11 cellular contexts compared by ENCODE assay signal in genomic region chr18:36635414-36636096, GRCh38.
DNase-seq lines count a peak whose midpoint lies in the region; ATAC-seq and TF ChIP-seq lines count a peak whose summit lies in the region.
"Had no signal": no experiment of that assay in that cellular context is flagged by ENCODE, and none has a peak within 500 bp of the region (broad histone marks: within the 10 kb centered on the region; RNA-seq: fewer than 3 reads in every experiment).

No MANE protein-coding gene starts in this region.

- peak; percentile 65 for DNase-seq in glomerular visceral epithelial cell (ENCODE audit: extremely low spot score)
- DNase-seq in NCI-H1417 treated with DMSO at 0.1 percent for 48 hours (lab: John Stamatoyannopoulos, UW): no peak
- DNase-seq in midbrain (lab: John Stamatoyannopoulos, UW): no peak
- DNase-seq in KG1 (lab: John Stamatoyannopoulos, UW): no peak
- DNase-seq: activated CD8-positive, alpha-beta memory T cell treated with anti-CD3 and anti-CD28 coated beads, Interleukin-2, amount 50 U/mL, for 48 hours; NCI-H510A treated with DMSO at 0.1 percent for 48 hours; SHP77 treated with DMSO at 0.1 percent for 48 hours had no signal

- peak; percentile 53 for ATAC-seq in GM18511 (IDR thresholded peaks at IDR 0.05; ENCODE audit: unreplicated experiment)
- peak; percentile 34 for ATAC-seq in GM21447 (IDR thresholded peaks at IDR 0.05; ENCODE audit: unreplicated experiment)
- ATAC-seq in HG03064 (IDR thresholded peaks at IDR 0.05; ENCODE audit: low read depth, unreplicated experiment): peak; percentile 37
- ATAC-seq in SK-N-SH treated with all-trans-retinoic acid at 6 μM for 48 hours: no peak

TF ChIP-seq in SK-N-SH treated with all-trans-retinoic acid at 6 μM for 48 hours, 23 proteins besides CTCF, POLR2A, EP300 and RAD21:
- TF ChIP-seq ISL1 (CRISPR knock-in tag; IDR thresholded peaks at IDR 0.05): no peak
